ENCODE assay signal across 8 cellular contexts in the genomic region with DNA sequence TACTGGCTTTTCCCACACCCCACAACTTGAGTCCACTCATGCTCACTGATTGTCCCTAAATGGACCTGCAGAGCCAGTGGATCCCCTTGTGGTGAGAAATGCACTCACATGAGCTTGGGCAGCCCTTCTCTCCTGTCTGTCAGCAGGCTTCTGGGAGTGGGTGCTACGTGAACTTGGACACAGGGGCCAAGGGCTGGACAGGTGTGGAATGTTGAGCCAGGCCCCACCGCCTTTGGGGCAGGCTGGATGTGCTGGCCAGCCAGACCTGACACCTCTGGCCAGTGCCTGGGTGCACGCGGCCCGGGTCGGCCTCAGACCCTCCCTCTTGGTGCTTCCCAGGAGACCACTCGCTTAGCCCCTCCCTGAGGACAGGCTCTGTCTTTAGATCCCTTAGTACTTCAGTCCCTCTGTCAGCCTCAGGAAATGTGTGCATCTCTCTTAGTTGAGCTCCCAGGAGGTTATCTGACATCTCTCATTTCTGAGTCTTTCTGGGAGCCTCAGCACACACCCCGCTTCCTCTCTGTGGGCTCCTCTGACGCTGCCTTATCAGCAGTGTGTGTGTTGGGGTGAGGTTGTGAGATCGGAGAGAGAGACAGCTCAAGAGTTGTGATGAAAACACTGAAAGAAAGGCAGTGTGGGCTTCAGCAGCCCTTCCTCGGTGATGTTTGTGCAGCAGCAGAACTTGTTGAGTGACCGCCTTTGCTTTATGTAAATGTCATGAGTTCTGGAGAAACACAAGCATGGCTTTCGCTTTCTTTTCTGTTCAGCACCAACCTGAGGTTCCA.
DNase-seq lines count a peak whose midpoint lies in the region; ATAC-seq, FAIRE-seq and TF ChIP-seq lines count a peak whose summit lies in the region.

No MANE protein-coding gene starts in this region.

- peak overlapping the region; percentile 9 to 81 for H3K27ac ChIP-seq in mucosa of rectum (ENCODE audit: low read depth in 2 of 2, low read length in 2 of 2)

- H3K27me3 ChIP-seq in mucosa of rectum (ENCODE audit: control insufficient read depth in 2 of 2, insufficient read depth in 2 of 2, low read length in 2 of 2), result no peaks in the 10 kb centered on the region

- H3K9ac ChIP-seq in mucosa of rectum (ENCODE audit: low read depth in 1 of 2, low read length in 2 of 2), result no peak overlapping the region

- TF ChIP-seq CTCF in foreskin fibroblast (IDR thresholded peaks at IDR 0.05; ENCODE audit: low read depth, low read length), result no peak

- peaks cover 8 to 30% of the 10 kb centered on the region in 2 donors for H3K4me1 ChIP-seq in mucosa of rectum (ENCODE audit: control insufficient read depth in 2 of 2, insufficient read depth in 2 of 2, low read length in 2 of 2)

- no peaks in the 10 kb centered on the region for H3K9me3 ChIP-seq in mucosa of rectum (ENCODE audit: control insufficient read depth in 2 of 2, low read length in 2 of 2)

- no peaks in the 10 kb centered on the region for H3K36me3 ChIP-seq in mucosa of rectum (ENCODE audit: control insufficient read depth in 2 of 2, insufficient read depth in 2 of 2, low read length in 2 of 2)

- peak; percentile 82 for ATAC-seq in GM18867 (IDR thresholded peaks at IDR 0.05; ENCODE audit: unreplicated experiment)
- ATAC-seq in HG02759 (IDR thresholded peaks at IDR 0.05; ENCODE audit: unreplicated experiment), result peak; percentile 78

- peak; percentile 10 for DNase-seq in SW480 (ENCODE audit: low spot score)
- DNase-seq in amniotic epithelial cell (ENCODE audit: low read depth), result peak; percentile 34
- no peak for DNase-seq in Ammon's horn (ENCODE audit: low spot score)
- no peak for DNase-seq in HTR-8/SVneo (ENCODE audit: insufficient read length, low spot score)
- no peak for DNase-seq in foreskin fibroblast

- H3K4me3 ChIP-seq in mucosa of rectum (ENCODE audit: low read length in 2 of 2) (peak overlapping the region; percentile 36 to 50), foreskin fibroblast (ENCODE audit: low read depth in 1 of 2, low read length in 2 of 2) (no peak overlapping the region)

- no peak for FAIRE-seq in HTR-8/SVneo (lab: Jason Lieb, UNC)

Comparison
In these comparisons a context has a peak if more than half of its experiments do, and no peak if none do; other contexts are left out.
1. DNase-seq: peak in SW480 (single experiment) and amniotic epithelial cell (single experiment); none in Ammon's horn (single experiment), HTR-8/SVneo (single experiment) and foreskin fibroblast (0 of 2).
2. H3K4me3 ChIP-seq: peak in mucosa of rectum (2 of 2); none in foreskin fibroblast (0 of 2).